Comparison of ENCODE assay signal across 17 cellular contexts in the genomic region with DNA sequence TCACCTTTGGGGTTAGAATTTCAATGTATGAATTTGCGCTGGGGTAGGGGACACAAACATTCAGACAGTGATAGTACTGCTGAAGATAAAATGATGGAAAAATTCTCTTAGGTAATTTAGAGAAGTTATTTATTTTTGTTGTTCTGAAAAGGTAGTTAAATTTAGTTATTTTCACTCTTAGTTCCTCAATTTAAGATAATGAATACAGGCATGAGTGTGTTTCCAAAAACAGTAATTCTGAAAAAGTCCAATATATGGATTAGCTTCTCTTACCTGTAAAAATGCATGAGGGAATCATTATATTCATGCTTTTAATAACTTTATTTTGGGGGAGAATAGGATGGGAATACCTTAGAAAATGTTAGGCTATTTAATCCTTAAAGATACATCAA.
DNase-seq lines count a peak whose midpoint lies in the region; ATAC-seq, FAIRE-seq and TF ChIP-seq lines count a peak whose summit lies in the region.
"Had no signal": no experiment of that assay in that cellular context is flagged by ENCODE, and none has a peak within 500 bp of the region (broad histone marks: within the 10 kb centered on the region; RNA-seq: fewer than 3 reads in every experiment).

No MANE protein-coding gene starts in this region.

- H3K4me1 ChIP-seq in MM.1S (ENCODE audit: low read length) (peaks cover 60% of the 10 kb centered on the region), endothelial cell of umbilical vein (ENCODE audit: control insufficient read depth, extremely low read depth, insufficient read depth, low read length) (peaks cover 72% of the 10 kb centered on the region), neutrophil (ENCODE audit: control insufficient read depth in 1 of 2, insufficient read depth in 1 of 2, low read depth in 1 of 2, low read length in 1 of 2) (peaks cover 73 to 77% of the 10 kb centered on the region in 2 experiments)

- FAIRE-seq in endothelial cell of umbilical vein (lab: Jason Lieb, UNC), result no peak
- FAIRE-seq: D721Med, TTC549 had no signal

- H3K27ac ChIP-seq in AG04450 (ENCODE audit: low read depth, low read length), result peak overlapping the region; percentile 66
- peak overlapping the region; percentile 43; the same call in 1 of the 2 replicates for H3K27ac ChIP-seq in MM.1S (ENCODE audit: low read length)
- H3K27ac ChIP-seq in endothelial cell of umbilical vein (ENCODE audit: insufficient read depth, low read depth, low read length), result peak overlapping the region; percentile 99
- peak overlapping the region; percentile 95 for H3K27ac ChIP-seq in neutrophil

- H3K27me3 ChIP-seq in AG04450 (ENCODE audit: control insufficient read depth, insufficient read depth, low read length) (no peaks in the 10 kb centered on the region), MM.1S (replicated peaks; ENCODE audit: insufficient read depth, low read length) (no peaks in the 10 kb centered on the region), endothelial cell of umbilical vein (ENCODE audit: control insufficient read depth in 2 of 2, insufficient read depth in 2 of 2, low read length in 2 of 2) (no peaks in the 10 kb centered on the region), neutrophil (no peaks in the 10 kb centered on the region)

- H3K4me3 ChIP-seq in AG04450 (ENCODE audit: low read depth, low read length), result no peak overlapping the region
- no peak overlapping the region for H3K4me3 ChIP-seq in MM.1S (ENCODE audit: low read length)
- no peak overlapping the region for H3K4me3 ChIP-seq in endothelial cell of umbilical vein (replicated peaks in 1 of 3; ENCODE audit: insufficient read depth in 1 of 3, low read depth in 1 of 3, low read length in 3 of 3)
- no peak overlapping the region for H3K4me3 ChIP-seq in neutrophil (ENCODE audit: low read depth in 1 of 2, low read length in 1 of 2)

- H3F3A ChIP-seq in MM.1S (ENCODE audit: insufficient read depth, low read length), result peaks cover 26% of the 10 kb centered on the region

- TF ChIP-seq CTCF in AG04450 (IDR thresholded peaks at IDR 0.05; ENCODE audit: low read depth, low read length) (no peak), MM.1S (IDR thresholded peaks at IDR 0.05; ENCODE audit: low read length) (no peak), endothelial cell of umbilical vein (IDR thresholded peaks at IDR 0.05; ENCODE audit: extremely low read depth in 1 of 2, insufficient read depth in 1 of 2, low read depth in 1 of 2, low read length in 2 of 2) (no peak), neutrophil (IDR thresholded peaks at IDR 0.05) (no peak), progenitor cell of endocrine pancreas (IDR thresholded peaks at IDR 0.05; ENCODE audit: unreplicated experiment) (no peak)

- H3K4me2 ChIP-seq in MM.1S (ENCODE audit: low read depth, low read length) (peak overlapping the region; percentile 12), endothelial cell of umbilical vein (ENCODE audit: insufficient read depth, low read length) (peak overlapping the region; percentile 55)

- peaks cover 5% of the 10 kb centered on the region; the same call in 1 of the 2 replicates for H3K9me3 ChIP-seq in AG04450 (ENCODE audit: control insufficient read depth, insufficient read depth, low read length)
- no peaks in the 10 kb centered on the region for H3K9me3 ChIP-seq in MM.1S (replicated peaks; ENCODE audit: insufficient read depth, low read length)
- H3K9me3 ChIP-seq in endothelial cell of umbilical vein (replicated peaks; ENCODE audit: control insufficient read depth, insufficient read depth, low read length), result no peaks in the 10 kb centered on the region
- H3K9me3 ChIP-seq in neutrophil, result no peaks in the 10 kb centered on the region

- no peak overlapping the region for H3K27ac Mint-ChIP-seq in progenitor cell of endocrine pancreas
- no peak overlapping the region for H3K27ac Mint-ChIP-seq in activated naive CD4-positive, alpha-beta T cell treated with anti-CD3 and anti-CD28 coated beads, Interleukin-2, amount 10 ng/mL, durations not matched to agents 7 days and 5 days
- H3K27ac Mint-ChIP-seq: activated naive CD8-positive, alpha-beta T cell treated with anti-CD3 and anti-CD28 coated beads, Interleukin-2, amount 10 ng/mL, durations not matched to agents 7 days and 5 days had no signal

- CTCF ChIA-PET in AG04450 (lab: Charles Lee) (no interaction called here), endothelial cell of umbilical vein (lab: Charles Lee) (interaction anchor here (0.8 to 1.4 kb wide), 4 partner anchors 13 to 89 kb away, joined by 3 to 5 read pairs (median 4); no protein-coding TSS in a partner anchor)
- CTCF ChIA-PET in activated naive CD4-positive, alpha-beta T cell treated with anti-CD3 and anti-CD28 coated beads, Interleukin-2, amount 10 ng/mL, durations not matched to agents 7 days and 5 days (lab: Charles Lee), result no interaction called here

- H3K36me3 Mint-ChIP-seq in progenitor cell of endocrine pancreas (ENCODE audit: insufficient read depth), result peaks cover 16% of the 10 kb centered on the region
- no peaks in the 10 kb centered on the region for H3K36me3 Mint-ChIP-seq in activated naive CD4-positive, alpha-beta T cell treated with anti-CD3 and anti-CD28 coated beads, Interleukin-2, amount 10 ng/mL, durations not matched to agents 7 days and 5 days

- peaks cover 3% of the 10 kb centered on the region for H3K9me3 Mint-ChIP-seq in progenitor cell of endocrine pancreas (ENCODE audit: low read depth)
- no peaks in the 10 kb centered on the region for H3K9me3 Mint-ChIP-seq in activated naive CD4-positive, alpha-beta T cell treated with anti-CD3 and anti-CD28 coated beads, Interleukin-2, amount 10 ng/mL, durations not matched to agents 7 days and 5 days
- H3K9me3 Mint-ChIP-seq: activated naive CD8-positive, alpha-beta T cell treated with anti-CD3 and anti-CD28 coated beads, Interleukin-2, amount 10 ng/mL, durations not matched to agents 7 days and 5 days; H9; nephron had no signal

- H3K36me3 ChIP-seq in MM.1S (replicated peaks; ENCODE audit: insufficient read depth, low read length) (0 out of 2 replicates have a peak, but pooled peaks cover 2% of the 10 kb centered on the region), endothelial cell of umbilical vein (ENCODE audit: control insufficient read depth in 2 of 2, extremely low read depth in 1 of 2, insufficient read depth in 2 of 2, low read length in 2 of 2) (peaks cover 2 to 5% of the 10 kb centered on the region in 2 experiments), neutrophil (no peaks in the 10 kb centered on the region)

- peaks cover 61% of the 10 kb centered on the region for H3K4me1 Mint-ChIP-seq in progenitor cell of endocrine pancreas (ENCODE audit: low read depth)
- H3K4me1 Mint-ChIP-seq in activated naive CD4-positive, alpha-beta T cell treated with anti-CD3 and anti-CD28 coated beads, Interleukin-2, amount 10 ng/mL, durations not matched to agents 7 days and 5 days, result peaks cover 16% of the 10 kb centered on the region

- TF ChIP-seq POLR2A in endothelial cell of umbilical vein (IDR thresholded peaks at IDR 0.05; ENCODE audit: low read depth, low read length), result no peak

- intact Hi-C loops in endothelial cell of umbilical vein (cut with micrococcal nuclease), result loop anchor here (5.0 kb wide), 1 partner anchor 191 kb away; no protein-coding TSS in a partner anchor

- no peaks in the 10 kb centered on the region for H4K20me1 ChIP-seq in MM.1S (ENCODE audit: insufficient read depth, low read length)
- H4K20me1 ChIP-seq in endothelial cell of umbilical vein (replicated peaks; ENCODE audit: control insufficient read depth, extremely low read depth, insufficient read depth, low read length), result no peaks in the 10 kb centered on the region

- dilution Hi-C loops in endothelial cell of umbilical vein (cut with MboI; ENCODE audit: extremely low pct_ligation_motif_present, low sequenced_read_pairs), result no loop called here

- DNase-seq in AG04450 (ENCODE audit: low read depth, low spot score), result no peak
- no peak for DNase-seq in MM.1S
- DNase-seq in endothelial cell of umbilical vein (ENCODE audit: low read depth, low spot score), result no peak
- no peak for DNase-seq in DMS 273 treated with DMSO at 0.1 percent for 48 hours (lab: John Stamatoyannopoulos, UW)
- no peak for DNase-seq in progenitor cell of endocrine pancreas (ENCODE audit: low spot score, unreplicated experiment)
- no peak for DNase-seq in activated naive CD4-positive, alpha-beta T cell treated with anti-CD3 and anti-CD28 coated beads, Interleukin-2, amount 10 ng/mL, durations not matched to agents 7 days and 5 days
- DNase-seq: ACHN; activated naive CD8-positive, alpha-beta T cell treated with anti-CD3 and anti-CD28 coated beads, Interleukin-2, amount 10 ng/mL, durations not matched to agents 7 days and 5 days; H9; NCI-H1417; NCI-H510A treated with DMSO at 0.1 percent for 48 hours; SHP77 treated with DMSO at 0.1 percent for 48 hours had no signal

- H3K79me2 ChIP-seq in MM.1S (ENCODE audit: low read length), result peaks cover 97% of the 10 kb centered on the region
- H3K79me2 ChIP-seq in endothelial cell of umbilical vein (ENCODE audit: control insufficient read depth, insufficient read depth, low read length), result peaks cover 54% of the 10 kb centered on the region

- no peaks in the 10 kb centered on the region for H3K9me2 ChIP-seq in MM.1S (replicated peaks; ENCODE audit: insufficient read depth, low read length)

- H3K9ac ChIP-seq in MM.1S (ENCODE audit: low read length) (no peak overlapping the region), endothelial cell of umbilical vein (replicated peaks; ENCODE audit: extremely low read depth, insufficient read depth, low read length) (peak overlapping the region; percentile 77)

- POLR2A ChIA-PET in AG04450 (lab: Yijun Ruan, JAX), result no interaction called here
- POLR2A ChIA-PET in endothelial cell of umbilical vein (lab: Charles Lee), result no interaction called here

- no peak overlapping the region for H3K4me3 Mint-ChIP-seq in progenitor cell of endocrine pancreas (ENCODE audit: low read depth)
- no peak overlapping the region for H3K4me3 Mint-ChIP-seq in activated naive CD4-positive, alpha-beta T cell treated with anti-CD3 and anti-CD28 coated beads, Interleukin-2, amount 10 ng/mL, durations not matched to agents 7 days and 5 days
- H3K4me3 Mint-ChIP-seq: activated naive CD8-positive, alpha-beta T cell treated with anti-CD3 and anti-CD28 coated beads, Interleukin-2, amount 10 ng/mL, durations not matched to agents 7 days and 5 days; H9; nephron had no signal

- H3K9me1 ChIP-seq in endothelial cell of umbilical vein (replicated peaks; ENCODE audit: control insufficient read depth, extremely low read depth, insufficient read depth, low read length), result no peaks in the 10 kb centered on the region

- H2AFZ ChIP-seq in MM.1S (ENCODE audit: low read length) (no peak overlapping the region), endothelial cell of umbilical vein (ENCODE audit: low read depth, low read length) (no peak overlapping the region)

- TSS peak; percentile 11 for BruUV-seq in endothelial cell of umbilical vein (replicated peaks; lab: Mats Ljungman, UMichigan)

- no peaks in the 10 kb centered on the region for H3K27me3 Mint-ChIP-seq in progenitor cell of endocrine pancreas
- no peaks in the 10 kb centered on the region for H3K27me3 Mint-ChIP-seq in activated naive CD4-positive, alpha-beta T cell treated with anti-CD3 and anti-CD28 coated beads, Interleukin-2, amount 10 ng/mL, durations not matched to agents 7 days and 5 days
- H3K27me3 Mint-ChIP-seq: activated naive CD8-positive, alpha-beta T cell treated with anti-CD3 and anti-CD28 coated beads, Interleukin-2, amount 10 ng/mL, durations not matched to agents 7 days and 5 days had no signal

- ATAC-seq in GM21360 (IDR thresholded peaks at IDR 0.05; ENCODE audit: unreplicated experiment), result no peak

Comparison
In these comparisons a context has a peak if more than half of its experiments do, and no peak if none do; other contexts are left out.
1. H3K27ac ChIP-seq: peak in every context shown above with its lines; median percentile 99 in endothelial cell of umbilical vein; 95 in neutrophil; 66 in AG04450; 43 in MM.1S.